8 cellular contexts compared by ENCODE assay signal in the genomic region with DNA sequence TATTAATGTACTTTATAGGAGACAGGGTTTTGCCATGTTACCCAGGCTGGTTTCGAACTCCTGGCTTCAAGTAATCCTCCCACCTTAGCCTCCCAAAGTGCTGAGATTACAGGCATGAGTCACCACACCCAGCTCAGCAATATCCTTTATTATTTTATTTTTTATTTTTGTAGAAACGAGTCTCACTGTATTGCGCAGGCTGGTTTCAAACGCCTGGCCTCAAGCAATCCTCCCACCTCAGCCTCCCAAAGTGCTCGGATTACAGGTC. TPM values are rescaled to one million over a fixed set of nuclear protein-coding genes. Genes with fewer than 3 reads are reported as not detected.
DNase-seq lines count a peak whose midpoint lies in the region; ATAC-seq, FAIRE-seq and TF ChIP-seq lines count a peak whose summit lies in the region.
"Not testable (repeated sequence)": the region's sequence is repeated elsewhere in the genome, so short reads cannot be mapped to it uniquely, and the experiment has no call there.

No MANE protein-coding gene starts in this region.

- H3K9ac ChIP-seq in HepG2 (ENCODE audit: insufficient read depth, low read depth, low read length): not testable (repeated sequence)

- BruUV-seq in PC-9 (replicated peaks; lab: Mats Ljungman, UMichigan); HepG2 (replicated peaks; lab: Mats Ljungman, UMichigan): not testable (repeated sequence)

- H3K27ac Mint-ChIP-seq in CD4-positive, CD25-positive, alpha-beta regulatory T cell: peak overlapping the region in 1 of 3 donors; percentile 97
- H3K27ac Mint-ChIP-seq in IgD-negative memory B cell: peak overlapping the region in 2 of 3 donors; percentile 97
- H3K27ac Mint-ChIP-seq in activated CD4-positive, alpha-beta T cell treated with anti-CD3 and anti-CD28 coated beads, Interleukin-2, amount 10 ng/mL, durations not matched to agents 24 days and 14 days; activated T-helper 1 cell treated with anti-CD3 and anti-CD28 coated beads, Interleukin-12 subunit alpha, Interleukin-12 subunit beta, Interleukin-2, Interleukin-4 antibody, amounts not matched to agents 30 ng/mL and 10 ng/mL and 1 ng/mL, durations not matched to agents 14 hours and 24 hours and 36 hours; activated naive CD8-positive, alpha-beta T cell treated with anti-CD3 and anti-CD28 coated beads, Interleukin-2, amount 10 ng/mL, durations not matched to agents 7 days and 5 days: not testable (repeated sequence)
- H3K27ac Mint-ChIP-seq in stimulated activated effector memory CD8-positive, alpha-beta T cell treated with anti-CD3 and anti-CD28 coated beads, Interleukin-12 subunit alpha, Interleukin-12 subunit beta, amount 100 ng/mL, for 72 hours: peak overlapping the region; percentile 95

- H3F3A ChIP-seq in PC-9 (ENCODE audit: insufficient read depth, low read depth): not testable (repeated sequence)

- H3K4me3 Mint-ChIP-seq in CD4-positive, CD25-positive, alpha-beta regulatory T cell: peak overlapping the region in 3 of 4 donors; percentile 91 to 97 (median 92)
- not testable (repeated sequence) for H3K4me3 Mint-ChIP-seq in IgD-negative memory B cell
- H3K4me3 Mint-ChIP-seq in activated CD4-positive, alpha-beta T cell treated with anti-CD3 and anti-CD28 coated beads, Interleukin-2, amount 10 ng/mL, durations not matched to agents 24 days and 14 days: peak overlapping the region; percentile 95
- H3K4me3 Mint-ChIP-seq in activated T-helper 1 cell treated with anti-CD3 and anti-CD28 coated beads, Interleukin-12 subunit alpha, Interleukin-12 subunit beta, Interleukin-2, Interleukin-4 antibody, amounts not matched to agents 30 ng/mL and 10 ng/mL and 1 ng/mL, durations not matched to agents 14 hours and 24 hours and 36 hours: peak overlapping the region; percentile 93
- H3K4me3 Mint-ChIP-seq in activated naive CD8-positive, alpha-beta T cell treated with anti-CD3 and anti-CD28 coated beads, Interleukin-2, amount 10 ng/mL, durations not matched to agents 7 days and 5 days: peak overlapping the region; percentile 91
- peak overlapping the region; percentile 89 for H3K4me3 Mint-ChIP-seq in stimulated activated effector memory CD8-positive, alpha-beta T cell treated with anti-CD3 and anti-CD28 coated beads, Interleukin-12 subunit alpha, Interleukin-12 subunit beta, amount 100 ng/mL, for 72 hours

- TF ChIP-seq EP300 in HepG2 (IDR thresholded peaks at IDR 0.05; ENCODE audit: low read depth in 2 of 2, low read length in 2 of 2); HepG2 (CRISPR knock-in tag; IDR thresholded peaks at IDR 0.05; ENCODE audit: borderline replicate concordance): not testable (repeated sequence)

- H3K27me3 Mint-ChIP-seq in CD4-positive, CD25-positive, alpha-beta regulatory T cell; IgD-negative memory B cell; activated CD4-positive, alpha-beta T cell treated with anti-CD3 and anti-CD28 coated beads, Interleukin-2, amount 10 ng/mL, durations not matched to agents 24 days and 14 days; activated T-helper 1 cell treated with anti-CD3 and anti-CD28 coated beads, Interleukin-12 subunit alpha, Interleukin-12 subunit beta, Interleukin-2, Interleukin-4 antibody, amounts not matched to agents 30 ng/mL and 10 ng/mL and 1 ng/mL, durations not matched to agents 14 hours and 24 hours and 36 hours (ENCODE audit: insufficient read depth); activated naive CD8-positive, alpha-beta T cell treated with anti-CD3 and anti-CD28 coated beads, Interleukin-2, amount 10 ng/mL, durations not matched to agents 7 days and 5 days: not testable (repeated sequence)

- H3K9me3 ChIP-seq in CD4-positive, CD25-positive, alpha-beta regulatory T cell (ENCODE audit: control insufficient read depth in 2 of 2, low read length in 2 of 2); PC-9 (ENCODE audit: insufficient read depth, low read depth); HepG2 (ENCODE audit: low read length): not testable (repeated sequence)

- not testable (repeated sequence) for H3K9me3 Mint-ChIP-seq in CD4-positive, CD25-positive, alpha-beta regulatory T cell; IgD-negative memory B cell; activated CD4-positive, alpha-beta T cell treated with anti-CD3 and anti-CD28 coated beads, Interleukin-2, amount 10 ng/mL, durations not matched to agents 24 days and 14 days; activated T-helper 1 cell treated with anti-CD3 and anti-CD28 coated beads, Interleukin-12 subunit alpha, Interleukin-12 subunit beta, Interleukin-2, Interleukin-4 antibody, amounts not matched to agents 30 ng/mL and 10 ng/mL and 1 ng/mL, durations not matched to agents 14 hours and 24 hours and 36 hours; activated naive CD8-positive, alpha-beta T cell treated with anti-CD3 and anti-CD28 coated beads, Interleukin-2, amount 10 ng/mL, durations not matched to agents 7 days and 5 days; stimulated activated effector memory CD8-positive, alpha-beta T cell treated with anti-CD3 and anti-CD28 coated beads, Interleukin-12 subunit alpha, Interleukin-12 subunit beta, amount 100 ng/mL, for 72 hours

- POLR2A ChIA-PET in PC-9 (lab: Charles Lee; ENCODE audit: unreplicated experiment): interaction anchor here (0.6 kb wide), 2 partner anchors 593 to 1866 kb away, joined by 4 read pairs; no protein-coding TSS in a partner anchor
- POLR2A ChIA-PET in activated naive CD8-positive, alpha-beta T cell treated with anti-CD3 and anti-CD28 coated beads, Interleukin-2, amount 10 ng/mL, durations not matched to agents 7 days and 5 days (lab: Charles Lee): interaction anchor here (2.0 to 4.0 kb wide), 3 partner anchors 39 to 103 kb away, joined by 20 to 139 read pairs (median 22); a partner anchor contains a TSS
- POLR2A ChIA-PET in HepG2 (lab: Yijun Ruan, JAX): not testable (repeated sequence)

- H3K4me2 ChIP-seq in PC-9: peak overlapping the region; percentile 96
- H3K4me2 ChIP-seq in HepG2 (ENCODE audit: low read depth, low read length): peak overlapping the region; percentile 67; the same call in 1 of the 2 replicates

- DNase-seq in CD4-positive, CD25-positive, alpha-beta regulatory T cell; PC-9; activated CD4-positive, alpha-beta T cell treated with anti-CD3 and anti-CD28 coated beads, Interleukin-2, amount 10 ng/mL, durations not matched to agents 24 days and 14 days; activated T-helper 1 cell treated with anti-CD3 and anti-CD28 coated beads, Interleukin-12 subunit alpha, Interleukin-12 subunit beta, Interleukin-2, Interleukin-4 antibody, amounts not matched to agents 30 ng/mL and 10 ng/mL and 1 ng/mL, durations not matched to agents 14 hours and 24 hours and 36 hours (ENCODE audit: low spot score); activated naive CD8-positive, alpha-beta T cell treated with anti-CD3 and anti-CD28 coated beads, Interleukin-2, amount 10 ng/mL, durations not matched to agents 7 days and 5 days; HepG2 (ENCODE audit: low spot score); stimulated activated effector memory CD8-positive, alpha-beta T cell treated with anti-CD3 and anti-CD28 coated beads, Interleukin-12 subunit alpha, Interleukin-12 subunit beta, amount 100 ng/mL, for 72 hours (ENCODE audit: low spot score in 2 of 2): not testable (repeated sequence)

- in situ Hi-C loops in HepG2 (cut with HindIII; ENCODE audit: extremely low pct_ligation_motif_present, low pct_unique_long_range_greater_than_20kb): not testable (repeated sequence)

- not testable (repeated sequence) for H3K27me3 ChIP-seq in CD4-positive, CD25-positive, alpha-beta regulatory T cell (ENCODE audit: control insufficient read depth, insufficient read depth, low read length); PC-9 (ENCODE audit: insufficient read depth, low read depth); HepG2 (ENCODE audit: control insufficient read depth in 1 of 2, insufficient read depth in 2 of 2, low read length in 2 of 2)

- H3K36me3 ChIP-seq in CD4-positive, CD25-positive, alpha-beta regulatory T cell (ENCODE audit: control insufficient read depth, insufficient read depth, low read length); PC-9 (ENCODE audit: low read depth); HepG2 (replicated peaks in 1 of 2; ENCODE audit: control insufficient read depth in 1 of 2, insufficient read depth in 2 of 2, low read length in 2 of 2): not testable (repeated sequence)

- intact Hi-C loops in PC-9 (cut with micrococcal nuclease; ENCODE audit: unreplicated experiment); HepG2 (cut with micrococcal nuclease; ENCODE audit: unreplicated experiment): not testable (repeated sequence)
- intact Hi-C loops in activated CD4-positive, alpha-beta T cell treated with anti-CD3 and anti-CD28 coated beads, Interleukin-2, amount 10 ng/mL, durations not matched to agents 24 days and 14 days (cut with micrococcal nuclease): loop anchor here (2.0 to 5.0 kb wide), 2 partner anchors 20 to 549 kb away; a partner anchor contains a TSS
- intact Hi-C loops in activated T-helper 1 cell treated with anti-CD3 and anti-CD28 coated beads, Interleukin-12 subunit alpha, Interleukin-12 subunit beta, Interleukin-2, Interleukin-4 antibody, amounts not matched to agents 30 ng/mL and 10 ng/mL and 1 ng/mL, durations not matched to agents 14 hours and 24 hours and 36 hours (cut with micrococcal nuclease): loop anchor here (2.0 kb wide), 1 partner anchor 32 kb away; no protein-coding TSS in a partner anchor

- TF ChIP-seq CTCF in PC-9 (conservative IDR thresholded peaks at IDR 0.05); HepG2 (CRISPR knock-in tag; IDR thresholded peaks at IDR 0.05): not testable (repeated sequence)

- peaks cover 13% of the 10 kb centered on the region for H3K4me1 ChIP-seq in CD4-positive, CD25-positive, alpha-beta regulatory T cell (ENCODE audit: control insufficient read depth, insufficient read depth, low read length, poor library complexity, severe bottlenecking)
- not testable (repeated sequence) for H3K4me1 ChIP-seq in PC-9 (replicated peaks; ENCODE audit: insufficient read depth)
- peaks cover 22% of the 10 kb centered on the region for H3K4me1 ChIP-seq in HepG2 (ENCODE audit: insufficient read depth, low read length)

- ATAC-seq in CD4-positive, CD25-positive, alpha-beta regulatory T cell (ENCODE audit: low read depth in 2 of 2); activated naive CD8-positive, alpha-beta T cell treated with anti-CD3 and anti-CD28 coated beads, Interleukin-2, amount 10 ng/mL, durations not matched to agents 7 days and 5 days (ENCODE audit: low read depth); HepG2; stimulated activated effector memory CD8-positive, alpha-beta T cell treated with anti-CD3 and anti-CD28 coated beads, Interleukin-12 subunit alpha, Interleukin-12 subunit beta, amount 100 ng/mL, for 72 hours: not testable (repeated sequence)

- not testable (repeated sequence) for FAIRE-seq in HepG2 (lab: Jason Lieb, UNC)

- not testable (repeated sequence) for H4K20me1 ChIP-seq in PC-9 (ENCODE audit: insufficient read depth); HepG2 (ENCODE audit: insufficient read depth, low read length)

- H3K27ac ChIP-seq in CD4-positive, CD25-positive, alpha-beta regulatory T cell (ENCODE audit: insufficient read depth, low read length, poor library complexity, severe bottlenecking); PC-9; HepG2 (ENCODE audit: extremely low read length, insufficient read depth, low read length): not testable (repeated sequence)

- H3K36me3 Mint-ChIP-seq in CD4-positive, CD25-positive, alpha-beta regulatory T cell; IgD-negative memory B cell; activated CD4-positive, alpha-beta T cell treated with anti-CD3 and anti-CD28 coated beads, Interleukin-2, amount 10 ng/mL, durations not matched to agents 24 days and 14 days (ENCODE audit: low read depth); activated T-helper 1 cell treated with anti-CD3 and anti-CD28 coated beads, Interleukin-12 subunit alpha, Interleukin-12 subunit beta, Interleukin-2, Interleukin-4 antibody, amounts not matched to agents 30 ng/mL and 10 ng/mL and 1 ng/mL, durations not matched to agents 14 hours and 24 hours and 36 hours (ENCODE audit: low read depth); activated naive CD8-positive, alpha-beta T cell treated with anti-CD3 and anti-CD28 coated beads, Interleukin-2, amount 10 ng/mL, durations not matched to agents 7 days and 5 days: not testable (repeated sequence)
- H3K36me3 Mint-ChIP-seq in stimulated activated effector memory CD8-positive, alpha-beta T cell treated with anti-CD3 and anti-CD28 coated beads, Interleukin-12 subunit alpha, Interleukin-12 subunit beta, amount 100 ng/mL, for 72 hours: peaks cover 22% of the 10 kb centered on the region

- CTCF ChIA-PET in PC-9 (lab: Charles Lee): not testable (repeated sequence)
- CTCF ChIA-PET in HepG2 (lab: Yijun Ruan, JAX; ENCODE audit: low intra/inter-chr PET ratio, low total read pairs): interaction anchor here (1.8 kb wide), 1 partner anchor 39 kb away, joined by 5 read pairs; a partner anchor contains a TSS

- H3K4me3 ChIP-seq in CD4-positive, CD25-positive, alpha-beta regulatory T cell (ENCODE audit: low read depth, low read length); PC-9; HepG2 (replicated peaks in 1 of 3; ENCODE audit: insufficient read depth in 1 of 3, low read depth in 2 of 3, low read length in 3 of 3): not testable (repeated sequence)

- TF ChIP-seq RAD21 in HepG2 (CRISPR knock-in tag; IDR thresholded peaks at IDR 0.05): not testable (repeated sequence)

- 94% methylated on average over 5 of the region's 5 CpGs for WGBS in HepG2 (ENCODE audit: low lambda C conversion rate)

- not testable (repeated sequence) for H3K9me2 ChIP-seq in PC-9 (ENCODE audit: insufficient read depth)

- H3K4me1 Mint-ChIP-seq in CD4-positive, CD25-positive, alpha-beta regulatory T cell: peaks cover 6 to 13% (median 9%) of the 10 kb centered on the region in 4 donors
- not testable (repeated sequence) for H3K4me1 Mint-ChIP-seq in IgD-negative memory B cell
- peaks cover 15% of the 10 kb centered on the region for H3K4me1 Mint-ChIP-seq in activated CD4-positive, alpha-beta T cell treated with anti-CD3 and anti-CD28 coated beads, Interleukin-2, amount 10 ng/mL, durations not matched to agents 24 days and 14 days
- H3K4me1 Mint-ChIP-seq in activated T-helper 1 cell treated with anti-CD3 and anti-CD28 coated beads, Interleukin-12 subunit alpha, Interleukin-12 subunit beta, Interleukin-2, Interleukin-4 antibody, amounts not matched to agents 30 ng/mL and 10 ng/mL and 1 ng/mL, durations not matched to agents 14 hours and 24 hours and 36 hours (ENCODE audit: low read depth): peaks cover 14% of the 10 kb centered on the region
- peaks cover 14% of the 10 kb centered on the region for H3K4me1 Mint-ChIP-seq in activated naive CD8-positive, alpha-beta T cell treated with anti-CD3 and anti-CD28 coated beads, Interleukin-2, amount 10 ng/mL, durations not matched to agents 7 days and 5 days
- H3K4me1 Mint-ChIP-seq in stimulated activated effector memory CD8-positive, alpha-beta T cell treated with anti-CD3 and anti-CD28 coated beads, Interleukin-12 subunit alpha, Interleukin-12 subunit beta, amount 100 ng/mL, for 72 hours: peaks cover 17% of the 10 kb centered on the region

- TF ChIP-seq POLR2A in HepG2 (IDR thresholded peaks at IDR 0.05; ENCODE audit: insufficient read depth in 1 of 2, low read depth in 2 of 2, low read length in 2 of 2): not testable (repeated sequence)

- H3K79me2 ChIP-seq in PC-9 (ENCODE audit: low read depth); HepG2 (ENCODE audit: insufficient read depth, low read length): not testable (repeated sequence)

- H2AFZ ChIP-seq in PC-9; HepG2 (ENCODE audit: low read length): not testable (repeated sequence)

RNA-seq across cellular contexts. Expression of a gene that starts 39.0 kb away (rescaled TPM):
- 55.1 TPM for total RNA-seq in CD4-positive, CD25-positive, alpha-beta regulatory T cell
- polyA plus RNA-seq in CD4-positive, CD25-positive, alpha-beta regulatory T cell: 1 to 10 TPM; 1.8 to 4.1 (median 2.3) TPM
- 2.3 TPM for polyA plus RNA-seq in IgD-negative memory B cell
- 68.1 and 77.3 TPM in 2 replicates for total RNA-seq in PC-9 (2021)
- 36.6 TPM in 2 replicates for total RNA-seq in activated CD4-positive, alpha-beta T cell treated with anti-CD3 and anti-CD28 coated beads, Interleukin-2, amount 10 ng/mL, durations not matched to agents 24 days and 14 days
- 37.7 and 37.9 TPM in 2 replicates for total RNA-seq in activated T-helper 1 cell treated with anti-CD3 and anti-CD28 coated beads, Interleukin-12 subunit alpha, Interleukin-12 subunit beta, Interleukin-2, Interleukin-4 antibody, amounts not matched to agents 30 ng/mL and 10 ng/mL and 1 ng/mL, durations not matched to agents 14 hours and 24 hours and 36 hours
- 10 to 100 TPM; 41.7 to 42.1 TPM for total RNA-seq in activated naive CD8-positive, alpha-beta T cell treated with anti-CD3 and anti-CD28 coated beads, Interleukin-2, amount 10 ng/mL, durations not matched to agents 7 days and 5 days
- 8.8 and 9.7 TPM in 2 replicates for total RNA-seq in HepG2 (2016; rRNA removed; fragmentation: Illumina TruSeq; extraction: Trizol)
- total RNA-seq in HepG2 (2016; cell fraction: cytosol; rRNA removed; fragmentation: Illumina TruSeq; extraction: Trizol; ENCODE audit: low read depth): 20.0 and 23.4 TPM in 2 replicates
- total RNA-seq in HepG2 (2016; cell fraction: insoluble cytoplasmic fraction; rRNA removed; fragmentation: Illumina TruSeq; extraction: Trizol): 7.9 and 8.8 TPM in 2 replicates
- total RNA-seq in HepG2 (2016; cell fraction: membrane; rRNA removed; fragmentation: Illumina TruSeq; extraction: Trizol): 8.0 and 8.3 TPM in 2 replicates
- 9.2 and 12.0 TPM in 2 replicates for total RNA-seq in HepG2 (2016; cell fraction: nucleus; rRNA removed; fragmentation: Illumina TruSeq; extraction: Trizol)
- 4.6 and 4.7 TPM in 2 replicates for polyA plus RNA-seq in HepG2 (2011; rRNA removed)
- polyA plus RNA-seq in HepG2 (2011; cell fraction: cytosol; rRNA removed): 1.7 and 2.8 TPM in 2 replicates
- polyA plus RNA-seq in HepG2 (2011; cell fraction: nucleus; rRNA removed): 17.7 and 24.7 TPM in 2 replicates
- 4.4 and 4.8 TPM in 2 replicates for polyA plus RNA-seq in HepG2 (2012)
- 0.55 and 0.96 TPM in 2 replicates for polyA plus RNA-seq in HepG2 (2016; cell fraction: cytosol; fragmentation: Illumina TruSeq; extraction: Trizol; ENCODE audit: low read depth)
- polyA plus RNA-seq in HepG2 (2016; cell fraction: insoluble cytoplasmic fraction; fragmentation: Illumina TruSeq; extraction: Trizol; ENCODE audit: low read depth): 3.9 and 5.8 TPM in 2 replicates
- polyA plus RNA-seq in HepG2 (2016; cell fraction: membrane; fragmentation: Illumina TruSeq; extraction: Trizol; ENCODE audit: low read depth): 0.41 and 0.84 TPM in 2 replicates
- 15.3 and 17.1 TPM in 2 replicates for polyA plus RNA-seq in HepG2 (2016; cell fraction: nucleus; fragmentation: Illumina TruSeq; extraction: Trizol; ENCODE audit: insufficient read depth, low read depth)
- 16.6 and 23.1 TPM in 2 replicates for polyA minus RNA-seq in HepG2 (2011; rRNA and poly(A)+ RNA removed; ENCODE audit: low replicate concordance)
- 12.9 and 14.4 TPM in 2 replicates for polyA minus RNA-seq in HepG2 (2011; cell fraction: cytosol; rRNA and poly(A)+ RNA removed)
- polyA minus RNA-seq in HepG2 (2011; cell fraction: nucleus; rRNA and poly(A)+ RNA removed): 16.2 and 17.8 TPM in 2 replicates
